Comparison of ENCODE assay signal across 11 cellular contexts in the genomic region with DNA sequence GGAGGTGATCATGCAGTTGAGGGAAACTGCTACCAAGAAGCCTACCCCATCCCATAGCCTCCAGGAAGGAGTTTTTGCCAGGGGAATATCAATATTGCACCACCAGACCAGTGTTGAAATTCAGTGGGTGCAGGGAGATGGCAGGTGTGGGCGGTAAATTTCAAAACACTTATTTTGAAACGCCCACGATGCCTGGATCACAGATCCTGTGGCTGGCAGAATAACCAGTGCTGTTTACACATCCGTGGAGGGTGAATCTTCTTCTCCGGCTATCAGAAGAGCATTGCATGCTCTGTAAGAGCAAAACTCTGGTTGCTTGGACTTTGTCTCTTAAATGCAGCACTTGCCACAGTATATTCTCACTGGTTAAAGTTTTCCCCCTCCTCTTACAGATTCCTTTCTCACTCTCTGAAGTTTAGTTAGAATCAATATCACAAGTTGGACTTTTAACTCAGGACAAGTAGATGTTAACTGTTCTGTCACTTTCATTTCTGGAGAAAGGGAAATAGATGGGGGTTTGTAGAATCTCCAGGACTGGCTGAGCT.
A peak's percentile ranks its signal among the peaks of the same experiment; 100 is the strongest.
DNase-seq lines count a peak whose midpoint lies in the region; ATAC-seq and TF ChIP-seq lines count a peak whose summit lies in the region.
"Had no signal": no experiment of that assay in that cellular context is flagged by ENCODE, and none has a peak within 500 bp of the region (broad histone marks: within the 10 kb centered on the region; RNA-seq: fewer than 3 reads in every experiment).

No MANE protein-coding gene starts in this region.

- H3K4me1 ChIP-seq in psoas muscle, result peaks cover 26% of the 10 kb centered on the region
- H3K4me1 ChIP-seq: prostate gland had no signal

- intact Hi-C loops in psoas muscle (cut with DNase I), result loop anchor here in 1 of 2 donors (5.0 kb wide), 1 partner anchor 70 kb away; a partner anchor contains a TSS

- whole genome bisulfite sequencing in psoas muscle, 3 donors, result 25 to 53% (median 34%) methylated on average over 5 of the region's 5 CpGs

- H3K27me3 ChIP-seq in psoas muscle (ENCODE audit: insufficient read depth in 3 of 3, low read length in 2 of 3), result no peaks in the 10 kb centered on the region
- no peaks in the 10 kb centered on the region for H3K27me3 ChIP-seq in WERI-Rb-1 (ENCODE audit: insufficient read depth, low read depth, severe bottlenecking)

- H3K4me3 ChIP-seq in choroid plexus epithelial cell (ENCODE audit: low read depth, low read length) (no peak overlapping the region), psoas muscle (peak overlapping the region; percentile 23), WERI-Rb-1 (ENCODE audit: low read depth, low read length) (no peak overlapping the region)
- H3K4me3 ChIP-seq: prostate gland, SK-N-MC had no signal

- TF ChIP-seq CTCF in choroid plexus epithelial cell (conservative IDR thresholded peaks at IDR 0.05; ENCODE audit: low read depth, low read length), result no peak
- no peak for TF ChIP-seq CTCF in psoas muscle (IDR thresholded peaks at IDR 0.05)
- no peak for TF ChIP-seq CTCF in WERI-Rb-1 (IDR thresholded peaks at IDR 0.05; ENCODE audit: low read depth, low read length)

- ATAC-seq in psoas muscle, result peak; percentile 69 to 77 (median 70)

- H3K36me3 ChIP-seq in psoas muscle (ENCODE audit: insufficient read depth in 1 of 2, low read depth in 1 of 2), result no peaks in the 10 kb centered on the region
- no peaks in the 10 kb centered on the region for H3K36me3 ChIP-seq in WERI-Rb-1
- H3K36me3 ChIP-seq: prostate gland had no signal

- H3K9me3 ChIP-seq in psoas muscle, result peaks cover 2% of the 10 kb centered on the region
- no peaks in the 10 kb centered on the region for H3K9me3 ChIP-seq in WERI-Rb-1 (ENCODE audit: severe bottlenecking)
- H3K9me3 ChIP-seq: prostate gland had no signal

- peak overlapping the region; percentile 87 for H3K27ac ChIP-seq in psoas muscle
- H3K27ac ChIP-seq in WERI-Rb-1, result no peak overlapping the region
- H3K27ac ChIP-seq: prostate gland, SK-N-MC had no signal

- DNase-seq in NCI-H510A treated with DMSO at 0.1 percent for 48 hours (lab: John Stamatoyannopoulos, UW), result peak; percentile 4
- DNase-seq in NCI-H510A (lab: John Stamatoyannopoulos, UW), result no peak
- DNase-seq in NOMO-1 treated with DMSO at 0.1 percent for 48 hours (lab: John Stamatoyannopoulos, UW; ENCODE audit: unreplicated experiment), result peak; percentile 55
- DNase-seq in choroid plexus epithelial cell (ENCODE audit: low read depth), result peak; percentile 39
- peak in 1 of 2 donors; percentile 62 for DNase-seq in psoas muscle
- DNase-seq in WERI-Rb-1, result no peak
- DNase-seq in DMS53 (lab: John Stamatoyannopoulos, UW), result no peak
- no peak for DNase-seq in Kasumi-1 (lab: John Stamatoyannopoulos, UW)
- DNase-seq: NCI-H2081 treated with DMSO at 0.1 percent for 48 hours had no signal

Comparison
In these comparisons a context has a peak if more than half of its experiments do, and no peak if none do; other contexts are left out.
1. DNase-seq: peak in NCI-H510A treated with DMSO at 0.1 percent for 48 hours (single experiment), NOMO-1 treated with DMSO at 0.1 percent for 48 hours (single experiment) and choroid plexus epithelial cell (single experiment); none in NCI-H510A (single experiment), WERI-Rb-1 (single experiment), DMS53 (single experiment) and Kasumi-1 (0 of 2).